In the genomic region with DNA sequence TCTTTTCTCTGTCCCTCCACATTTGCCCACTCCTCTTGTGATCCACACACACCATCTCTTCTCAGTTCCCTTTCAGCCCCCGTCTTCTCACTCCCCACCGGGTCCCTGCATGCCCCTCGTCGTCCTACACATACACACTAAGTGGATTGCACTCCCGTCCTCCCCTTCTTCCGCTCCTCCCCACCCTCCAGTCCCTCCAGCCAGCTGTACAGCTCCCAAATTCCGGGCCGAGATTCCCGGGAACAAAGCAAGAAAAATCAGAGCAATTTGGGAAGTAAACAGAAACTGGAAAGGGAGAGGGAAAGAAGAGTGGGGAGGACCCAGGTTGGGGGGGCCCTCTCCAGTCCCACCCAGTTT, we compare ENCODE assay signal across 1 cellular context.
TF ChIP-seq lines count a peak whose summit lies in the region.

No MANE protein-coding gene starts in this region.

TF ChIP-seq in H1, 55 proteins besides CTCF, POLR2A, EP300 and RAD21:
- TF ChIP-seq ASH2L (IDR thresholded peaks at IDR 0.05; ENCODE audit: low read length) (no peak), CEBPB (IDR thresholded peaks at IDR 0.05; ENCODE audit: low read depth, low read length) (no peak), NANOG (IDR thresholded peaks at IDR 0.05; ENCODE audit: insufficient read depth, low read depth, low read length, poor library complexity, severe bottlenecking) (no peak), TEAD4 (IDR thresholded peaks at IDR 0.05; ENCODE audit: low read depth, low read length) (peak; percentile 51; the same call in 1 of the 2 replicates), KDM4A (IDR thresholded peaks at IDR 0.05; ENCODE audit: low read depth, low read length, severe bottlenecking) (peak; percentile 40), RXRA (IDR thresholded peaks at IDR 0.05; ENCODE audit: insufficient read depth, low read depth, low read length) (no peak), TCF12 (IDR thresholded peaks at IDR 0.05; ENCODE audit: low read depth, low read length) (no peak), POLR2AphosphoS5 (IDR thresholded peaks at IDR 0.05; ENCODE audit: low read depth, low read length) (no peak), KDM1A (IDR thresholded peaks at IDR 0.05; ENCODE audit: borderline replicate concordance, low read length) (no peak; the same call in 1 of the 2 replicates), SIN3A (conservative IDR thresholded peaks at IDR 0.05 in 1 of 2, IDR thresholded peaks at IDR 0.05 in 1 of 2; ENCODE audit: low read depth in 1 of 2, low read length in 2 of 2) (peak in 1 of 2 experiments; percentile 73; a peak in 1 of 4 replicates), EGR1 (IDR thresholded peaks at IDR 0.05; ENCODE audit: borderline replicate concordance, low read depth, low read length) (peak; percentile 67; the same call in 1 of the 2 replicates), PHF8 (conservative IDR thresholded peaks at IDR 0.05; ENCODE audit: low read depth, low read length) (peak; percentile 24; the same call in 1 of the 2 replicates), RNF2 (IDR thresholded peaks at IDR 0.05; ENCODE audit: borderline replicate concordance, low read depth, low read length, missing control alignments, poor library complexity, severe bottlenecking) (no peak), SAP30 (IDR thresholded peaks at IDR 0.05; ENCODE audit: insufficient read depth, insufficient replicate concordance, low read length) (peak; percentile 77), TAF1 (IDR thresholded peaks at IDR 0.05; ENCODE audit: low read depth, low read length) (no peak), TAF7 (optimal IDR thresholded peaks at IDR 0.05; ENCODE audit: borderline replicate concordance, low read depth, low read length) (no peak), RBBP5 (IDR thresholded peaks at IDR 0.05; ENCODE audit: borderline replicate concordance, low read depth, low read length) (no peak), NRF1 (IDR thresholded peaks at IDR 0.05; ENCODE audit: low read depth, low read length) (no peak), HDAC2 (IDR thresholded peaks at IDR 0.05; ENCODE audit: borderline replicate concordance in 1 of 2, low read depth in 2 of 2, low read length in 2 of 2) (0 out of 4 replicates have a peak, but pooled peaks of 1 of the 2 experiments have one; percentile 17), POU5F1 (IDR thresholded peaks at IDR 0.05; ENCODE audit: low read depth, low read length) (no peak), SIRT6 (IDR thresholded peaks at IDR 0.05; ENCODE audit: low read length) (no peak)
- TF ChIP-seq, protein P1, sequence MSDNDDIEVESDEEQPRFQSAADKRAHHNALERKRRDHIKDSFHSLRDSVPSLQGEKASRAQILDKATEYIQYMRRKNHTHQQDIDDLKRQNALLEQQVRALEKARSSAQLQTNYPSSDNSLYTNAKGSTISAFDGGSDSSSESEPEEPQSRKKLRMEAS (IDR thresholded peaks at IDR 0.05), result no peak
- TF ChIP-seq, protein P2, sequence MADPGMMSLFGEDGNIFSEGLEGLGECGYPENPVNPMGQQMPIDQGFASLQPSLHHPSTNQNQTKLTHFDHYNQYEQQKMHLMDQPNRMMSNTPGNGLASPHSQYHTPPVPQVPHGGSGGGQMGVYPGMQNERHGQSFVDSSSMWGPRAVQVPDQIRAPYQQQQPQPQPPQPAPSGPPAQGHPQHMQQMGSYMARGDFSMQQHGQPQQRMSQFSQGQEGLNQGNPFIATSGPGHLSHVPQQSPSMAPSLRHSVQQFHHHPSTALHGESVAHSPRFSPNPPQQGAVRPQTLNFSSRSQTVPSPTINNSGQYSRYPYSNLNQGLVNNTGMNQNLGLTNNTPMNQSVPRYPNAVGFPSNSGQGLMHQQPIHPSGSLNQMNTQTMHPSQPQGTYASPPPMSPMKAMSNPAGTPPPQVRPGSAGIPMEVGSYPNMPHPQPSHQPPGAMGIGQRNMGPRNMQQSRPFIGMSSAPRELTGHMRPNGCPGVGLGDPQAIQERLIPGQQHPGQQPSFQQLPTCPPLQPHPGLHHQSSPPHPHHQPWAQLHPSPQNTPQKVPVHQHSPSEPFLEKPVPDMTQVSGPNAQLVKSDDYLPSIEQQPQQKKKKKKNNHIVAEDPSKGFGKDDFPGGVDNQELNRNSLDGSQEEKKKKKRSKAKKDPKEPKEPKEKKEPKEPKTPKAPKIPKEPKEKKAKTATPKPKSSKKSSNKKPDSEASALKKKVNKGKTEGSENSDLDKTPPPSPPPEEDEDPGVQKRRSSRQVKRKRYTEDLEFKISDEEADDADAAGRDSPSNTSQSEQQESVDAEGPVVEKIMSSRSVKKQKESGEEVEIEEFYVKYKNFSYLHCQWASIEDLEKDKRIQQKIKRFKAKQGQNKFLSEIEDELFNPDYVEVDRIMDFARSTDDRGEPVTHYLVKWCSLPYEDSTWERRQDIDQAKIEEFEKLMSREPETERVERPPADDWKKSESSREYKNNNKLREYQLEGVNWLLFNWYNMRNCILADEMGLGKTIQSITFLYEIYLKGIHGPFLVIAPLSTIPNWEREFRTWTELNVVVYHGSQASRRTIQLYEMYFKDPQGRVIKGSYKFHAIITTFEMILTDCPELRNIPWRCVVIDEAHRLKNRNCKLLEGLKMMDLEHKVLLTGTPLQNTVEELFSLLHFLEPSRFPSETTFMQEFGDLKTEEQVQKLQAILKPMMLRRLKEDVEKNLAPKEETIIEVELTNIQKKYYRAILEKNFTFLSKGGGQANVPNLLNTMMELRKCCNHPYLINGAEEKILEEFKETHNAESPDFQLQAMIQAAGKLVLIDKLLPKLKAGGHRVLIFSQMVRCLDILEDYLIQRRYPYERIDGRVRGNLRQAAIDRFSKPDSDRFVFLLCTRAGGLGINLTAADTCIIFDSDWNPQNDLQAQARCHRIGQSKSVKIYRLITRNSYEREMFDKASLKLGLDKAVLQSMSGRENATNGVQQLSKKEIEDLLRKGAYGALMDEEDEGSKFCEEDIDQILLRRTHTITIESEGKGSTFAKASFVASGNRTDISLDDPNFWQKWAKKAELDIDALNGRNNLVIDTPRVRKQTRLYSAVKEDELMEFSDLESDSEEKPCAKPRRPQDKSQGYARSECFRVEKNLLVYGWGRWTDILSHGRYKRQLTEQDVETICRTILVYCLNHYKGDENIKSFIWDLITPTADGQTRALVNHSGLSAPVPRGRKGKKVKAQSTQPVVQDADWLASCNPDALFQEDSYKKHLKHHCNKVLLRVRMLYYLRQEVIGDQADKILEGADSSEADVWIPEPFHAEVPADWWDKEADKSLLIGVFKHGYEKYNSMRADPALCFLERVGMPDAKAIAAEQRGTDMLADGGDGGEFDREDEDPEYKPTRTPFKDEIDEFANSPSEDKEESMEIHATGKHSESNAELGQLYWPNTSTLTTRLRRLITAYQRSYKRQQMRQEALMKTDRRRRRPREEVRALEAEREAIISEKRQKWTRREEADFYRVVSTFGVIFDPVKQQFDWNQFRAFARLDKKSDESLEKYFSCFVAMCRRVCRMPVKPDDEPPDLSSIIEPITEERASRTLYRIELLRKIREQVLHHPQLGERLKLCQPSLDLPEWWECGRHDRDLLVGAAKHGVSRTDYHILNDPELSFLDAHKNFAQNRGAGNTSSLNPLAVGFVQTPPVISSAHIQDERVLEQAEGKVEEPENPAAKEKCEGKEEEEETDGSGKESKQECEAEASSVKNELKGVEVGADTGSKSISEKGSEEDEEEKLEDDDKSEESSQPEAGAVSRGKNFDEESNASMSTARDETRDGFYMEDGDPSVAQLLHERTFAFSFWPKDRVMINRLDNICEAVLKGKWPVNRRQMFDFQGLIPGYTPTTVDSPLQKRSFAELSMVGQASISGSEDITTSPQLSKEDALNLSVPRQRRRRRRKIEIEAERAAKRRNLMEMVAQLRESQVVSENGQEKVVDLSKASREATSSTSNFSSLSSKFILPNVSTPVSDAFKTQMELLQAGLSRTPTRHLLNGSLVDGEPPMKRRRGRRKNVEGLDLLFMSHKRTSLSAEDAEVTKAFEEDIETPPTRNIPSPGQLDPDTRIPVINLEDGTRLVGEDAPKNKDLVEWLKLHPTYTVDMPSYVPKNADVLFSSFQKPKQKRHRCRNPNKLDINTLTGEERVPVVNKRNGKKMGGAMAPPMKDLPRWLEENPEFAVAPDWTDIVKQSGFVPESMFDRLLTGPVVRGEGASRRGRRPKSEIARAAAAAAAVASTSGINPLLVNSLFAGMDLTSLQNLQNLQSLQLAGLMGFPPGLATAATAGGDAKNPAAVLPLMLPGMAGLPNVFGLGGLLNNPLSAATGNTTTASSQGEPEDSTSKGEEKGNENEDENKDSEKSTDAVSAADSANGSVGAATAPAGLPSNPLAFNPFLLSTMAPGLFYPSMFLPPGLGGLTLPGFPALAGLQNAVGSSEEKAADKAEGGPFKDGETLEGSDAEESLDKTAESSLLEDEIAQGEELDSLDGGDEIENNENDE (IDR thresholded peaks at IDR 0.05; ENCODE audit: insufficient replicate concordance, low read length), result no peak
- TF ChIP-seq, protein P3, sequence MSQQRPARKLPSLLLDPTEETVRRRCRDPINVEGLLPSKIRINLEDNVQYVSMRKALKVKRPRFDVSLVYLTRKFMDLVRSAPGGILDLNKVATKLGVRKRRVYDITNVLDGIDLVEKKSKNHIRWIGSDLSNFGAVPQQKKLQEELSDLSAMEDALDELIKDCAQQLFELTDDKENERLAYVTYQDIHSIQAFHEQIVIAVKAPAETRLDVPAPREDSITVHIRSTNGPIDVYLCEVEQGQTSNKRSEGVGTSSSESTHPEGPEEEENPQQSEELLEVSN (IDR thresholded peaks at IDR 0.05), result no peak
